Comparison of ENCODE assay signal across 1 cellular context in genomic region chr3:194333212-194333980, GRCh38.
TF ChIP-seq lines count a peak whose summit lies in the region.

No MANE protein-coding gene starts in this region.

TF ChIP-seq in WTC11, 78 proteins besides CTCF, POLR2A, EP300 and RAD21 (continued from another document):
- no peak for TF ChIP-seq CDX4 (CRISPR knock-in tag; IDR thresholded peaks at IDR 0.05; ENCODE audit: borderline replicate concordance)
- no peak for TF ChIP-seq EMX1 (CRISPR knock-in tag; IDR thresholded peaks at IDR 0.05)
- peak; percentile 59; the same call in 1 of the 2 replicates for TF ChIP-seq USF1 (CRISPR knock-in tag; IDR thresholded peaks at IDR 0.05)
- TF ChIP-seq ATF6 (CRISPR knock-in tag; IDR thresholded peaks at IDR 0.05), result no peak
- peak; percentile 86 for TF ChIP-seq ZNF281 (CRISPR knock-in tag; IDR thresholded peaks at IDR 0.05)
- TF ChIP-seq ZNF671 (CRISPR knock-in tag; IDR thresholded peaks at IDR 0.05), result no peak
- peak; percentile 85; the same call in 1 of the 2 replicates for TF ChIP-seq FOXP4 (CRISPR knock-in tag; IDR thresholded peaks at IDR 0.05)
- no peak; the same call in 1 of the 2 replicates for TF ChIP-seq JUN (CRISPR knock-in tag; IDR thresholded peaks at IDR 0.05)
- no peak for TF ChIP-seq ZNF425 (CRISPR knock-in tag; conservative IDR thresholded peaks at IDR 0.05)
- peak; percentile 4; the same call in 1 of the 2 replicates for TF ChIP-seq CREM (CRISPR knock-in tag; IDR thresholded peaks at IDR 0.05)
- peak; percentile 91 for TF ChIP-seq CREB1 (CRISPR knock-in tag; IDR thresholded peaks at IDR 0.05)
- TF ChIP-seq GRHL2 (CRISPR knock-in tag; IDR thresholded peaks at IDR 0.05; ENCODE audit: insufficient replicate concordance, severe bottlenecking), result no peak
- no peak for TF ChIP-seq ATF3 (CRISPR knock-in tag; conservative IDR thresholded peaks at IDR 0.05)
- TF ChIP-seq NR1H2 (CRISPR knock-in tag; IDR thresholded peaks at IDR 0.05), result no peak
- peak; percentile 68 for TF ChIP-seq TEAD1 (CRISPR knock-in tag; IDR thresholded peaks at IDR 0.05)
- peak; percentile 64; the same call in 1 of the 2 replicates for TF ChIP-seq ZNF232 (CRISPR knock-in tag; IDR thresholded peaks at IDR 0.05)
- TF ChIP-seq NR2C2 (CRISPR knock-in tag; IDR thresholded peaks at IDR 0.05), result peak; percentile 74; the same call in 1 of the 2 replicates
- TF ChIP-seq SMAD3 (CRISPR knock-in tag; IDR thresholded peaks at IDR 0.05; ENCODE audit: borderline replicate concordance), result 0 out of 2 replicates have a peak, but pooled peaks have one; percentile 55
- TF ChIP-seq ERG (CRISPR knock-in tag; IDR thresholded peaks at IDR 0.05), result no peak
- TF ChIP-seq NR3C1 (CRISPR knock-in tag; conservative IDR thresholded peaks at IDR 0.05; ENCODE audit: low read depth), result peak; percentile 72; the same call in 1 of the 2 replicates
- TF ChIP-seq IRF2 (CRISPR knock-in tag; IDR thresholded peaks at IDR 0.05; ENCODE audit: borderline replicate concordance, low read depth), result no peak
- peak; percentile 71; the same call in 1 of the 2 replicates for TF ChIP-seq FOXK1 (CRISPR knock-in tag; IDR thresholded peaks at IDR 0.05)
- TF ChIP-seq ETV6 (CRISPR knock-in tag; IDR thresholded peaks at IDR 0.05), result peak; percentile 50; the same call in 1 of the 2 replicates
- no peak for TF ChIP-seq ZMAT4 (CRISPR knock-in tag; IDR thresholded peaks at IDR 0.05)
- TF ChIP-seq ZNF512 (CRISPR knock-in tag; IDR thresholded peaks at IDR 0.05; ENCODE audit: borderline replicate concordance), result no peak
- TF ChIP-seq FOXP1 (CRISPR knock-in tag; IDR thresholded peaks at IDR 0.05; ENCODE audit: borderline replicate concordance), result peak; percentile 92; the same call in 1 of the 2 replicates
- no peak; the same call in 1 of the 2 replicates for TF ChIP-seq USF2 (CRISPR knock-in tag; IDR thresholded peaks at IDR 0.05)
- TF ChIP-seq ZNF121 (CRISPR knock-in tag; IDR thresholded peaks at IDR 0.05), result no peak
- no peak for TF ChIP-seq GTF2I (CRISPR knock-in tag; conservative IDR thresholded peaks at IDR 0.05)
- no peak for TF ChIP-seq ZNF423 (CRISPR knock-in tag; IDR thresholded peaks at IDR 0.05)
- TF ChIP-seq MLX (CRISPR knock-in tag; IDR thresholded peaks at IDR 0.05), result 0 out of 2 replicates have a peak, but pooled peaks have one; percentile 22
- 0 out of 2 replicates have a peak, but pooled peaks have one; percentile 29 for TF ChIP-seq ZNF317 (CRISPR knock-in tag; IDR thresholded peaks at IDR 0.05; ENCODE audit: borderline replicate concordance, low read depth)
- no peak for TF ChIP-seq ZSCAN18 (CRISPR knock-in tag; IDR thresholded peaks at IDR 0.05)
- TF ChIP-seq SMAD4 (CRISPR knock-in tag; IDR thresholded peaks at IDR 0.05), result no peak
- TF ChIP-seq KAT7 (CRISPR knock-in tag; IDR thresholded peaks at IDR 0.05; ENCODE audit: borderline replicate concordance), result no peak
